ENCODE assay signal across 17 cellular contexts in genomic region chr5:119512277-119512676, GRCh38. TPM values are rescaled to one million over a fixed set of nuclear protein-coding genes. Genes with fewer than 3 reads are reported as not detected.
DNase-seq lines count a peak whose midpoint lies in the region; ATAC-seq, FAIRE-seq and TF ChIP-seq lines count a peak whose summit lies in the region.
"Had no signal": no experiment of that assay in that cellular context is flagged by ENCODE, and none has a peak within 500 bp of the region (broad histone marks: within the 10 kb centered on the region; RNA-seq: fewer than 3 reads in every experiment).

No MANE protein-coding gene starts in this region.

- POLR2A ChIA-PET in HepG2 (lab: Yijun Ruan, JAX) (no interaction called here), K562 (lab: Yijun Ruan, JAX) (no interaction called here)

- H3K4me2 ChIP-seq in HepG2 (ENCODE audit: low read depth, low read length): no peak overlapping the region
- no peak overlapping the region for H3K4me2 ChIP-seq in K562 (ENCODE audit: insufficient read depth, low read length)
- H3K4me2 ChIP-seq: A549, BLaER1 had no signal

- intact Hi-C loops in HepG2 (cut with micrococcal nuclease; ENCODE audit: unreplicated experiment) (no loop called here), right lobe of liver (cut with DNase I) (no loop called here), K562 (cut with micrococcal nuclease) (no loop called here), upper lobe of right lung (cut with DNase I) (no loop called here)

- H2AFZ ChIP-seq in HepG2 (ENCODE audit: low read length) (no peak overlapping the region), K562 (ENCODE audit: low read depth, low read length) (no peak overlapping the region)

- no peak for DNase-seq in HepG2 (ENCODE audit: low spot score)
- DNase-seq in right lobe of liver: no peak
- peak; percentile 10 for DNase-seq in SW480 (ENCODE audit: low spot score)
- no peak for DNase-seq in K562 (ENCODE audit: extremely low read depth in 1 of 4, low spot score in 3 of 4)
- DNase-seq in upper lobe of right lung: no peak
- DNase-seq in SKM-1 treated with dmso at 0.1 percent for 144 hours (lab: John Stamatoyannopoulos, UW; ENCODE audit: unreplicated experiment): no peak
- DNase-seq in OCI-M1 (lab: John Stamatoyannopoulos, UW): no peak
- DNase-seq: CD4-positive, alpha-beta memory T cell; DMS79 treated with DMSO at 0.1 percent for 48 hours; GOT3; H7 had no signal

- peaks cover 5 to 39% of the 10 kb centered on the region in 2 experiments for H3K36me3 ChIP-seq in HepG2 (replicated peaks in 1 of 2; ENCODE audit: control insufficient read depth in 1 of 2, insufficient read depth in 2 of 2, low read length in 2 of 2)
- peaks cover 11 to 71% (median 45%) of the 10 kb centered on the region in 4 donors for H3K36me3 ChIP-seq in right lobe of liver
- H3K36me3 ChIP-seq in K562 (ENCODE audit: control insufficient read depth, insufficient read depth, low read length): peaks cover 15% of the 10 kb centered on the region; the same call in 2 of the 3 replicates
- H3K36me3 ChIP-seq in upper lobe of right lung: peaks cover 74% of the 10 kb centered on the region

- FAIRE-seq in HepG2 (lab: Jason Lieb, UNC) (no peak), K562 (lab: Jason Lieb, UNC) (no peak)
- FAIRE-seq: A549, GM12891 had no signal

- CTCF ChIA-PET in HepG2 (lab: Yijun Ruan, JAX; ENCODE audit: low intra/inter-chr PET ratio, low total read pairs): no interaction called here
- CTCF ChIA-PET in K562 (lab: Yijun Ruan, JAX; ENCODE audit: low intra/inter-chr PET ratio): no interaction called here

- no peak overlapping the region for H3K27ac ChIP-seq in HepG2 (ENCODE audit: extremely low read length, insufficient read depth, low read length)
- no peak overlapping the region for H3K27ac ChIP-seq in right lobe of liver
- H3K27ac ChIP-seq in K562 (ENCODE audit: extremely low read depth, low read depth, low read length): no peak overlapping the region
- no peak overlapping the region for H3K27ac ChIP-seq in upper lobe of right lung
- H3K27ac ChIP-seq: 22Rv1, A549, BLaER1 had no signal

- TF ChIP-seq RAD21 in HepG2 (CRISPR knock-in tag; IDR thresholded peaks at IDR 0.05) (no peak), K562 (CRISPR knock-in tag; conservative IDR thresholded peaks at IDR 0.05 in 1 of 2, IDR thresholded peaks at IDR 0.05 in 1 of 2) (no peak)

- H3K79me2 ChIP-seq in HepG2 (ENCODE audit: insufficient read depth, low read length) (no peaks in the 10 kb centered on the region), K562 (ENCODE audit: control insufficient read depth, insufficient read depth, low read length) (no peaks in the 10 kb centered on the region)

- TSS peak; percentile 16 for BruUV-seq in HepG2 (replicated peaks; lab: Mats Ljungman, UMichigan)
- no TSS peak for BruUV-seq in K562 (replicated peaks; lab: Mats Ljungman, UMichigan)

- H4K20me1 ChIP-seq in HepG2 (ENCODE audit: insufficient read depth, low read length): no peaks in the 10 kb centered on the region
- H4K20me1 ChIP-seq in K562 (replicated peaks; ENCODE audit: control insufficient read depth, insufficient read depth, low read length): no peaks in the 10 kb centered on the region
- H4K20me1 ChIP-seq: BLaER1 had no signal

- H3K27me3 ChIP-seq in HepG2 (ENCODE audit: control insufficient read depth in 1 of 2, insufficient read depth in 2 of 2, low read length in 2 of 2) (no peaks in the 10 kb centered on the region), right lobe of liver (no peaks in the 10 kb centered on the region), K562 (ENCODE audit: control insufficient read depth in 2 of 2, insufficient read depth in 2 of 2, low read length in 2 of 2) (no peaks in the 10 kb centered on the region), upper lobe of right lung (no peaks in the 10 kb centered on the region)
- H3K27me3 ChIP-seq: BLaER1 had no signal

- H3K9ac ChIP-seq in HepG2 (ENCODE audit: insufficient read depth, low read depth, low read length) (no peak overlapping the region), K562 (ENCODE audit: insufficient read depth in 1 of 2, low read depth in 2 of 2, low read length in 2 of 2) (no peak overlapping the region)
- H3K9ac ChIP-seq: BLaER1 had no signal

- no peak for TF ChIP-seq CTCF in HepG2 (CRISPR knock-in tag; IDR thresholded peaks at IDR 0.05)
- TF ChIP-seq CTCF in right lobe of liver (IDR thresholded peaks at IDR 0.05): no peak
- no peak for TF ChIP-seq CTCF in K562 (IDR thresholded peaks at IDR 0.05 in 2 of 3, conservative IDR thresholded peaks at IDR 0.05 in 1 of 3; ENCODE audit: insufficient read depth in 2 of 3, low read depth in 1 of 3, low read length in 3 of 3)
- TF ChIP-seq CTCF in upper lobe of right lung (IDR thresholded peaks at IDR 0.05): no peak

- no peaks in the 10 kb centered on the region for H3K9me3 ChIP-seq in HepG2 (ENCODE audit: low read length)
- no peaks in the 10 kb centered on the region for H3K9me3 ChIP-seq in right lobe of liver
- H3K9me3 ChIP-seq in K562 (replicated peaks; ENCODE audit: control insufficient read depth, insufficient read depth, low read depth, low read length): no peaks in the 10 kb centered on the region
- H3K9me3 ChIP-seq in upper lobe of right lung: no peaks in the 10 kb centered on the region
- H3K9me3 ChIP-seq: A549 had no signal

- H3K4me1 ChIP-seq in HepG2 (ENCODE audit: insufficient read depth, low read length) (no peaks in the 10 kb centered on the region), right lobe of liver (no peaks in the 10 kb centered on the region), K562 (replicated peaks in 1 of 2; ENCODE audit: control insufficient read depth in 2 of 2, insufficient read depth in 2 of 2, low read length in 2 of 2) (no peaks in the 10 kb centered on the region), upper lobe of right lung (no peaks in the 10 kb centered on the region)
- H3K4me1 ChIP-seq: BLaER1 had no signal

- TF ChIP-seq POLR2A in HepG2 (IDR thresholded peaks at IDR 0.05; ENCODE audit: insufficient read depth in 1 of 2, low read depth in 2 of 2, low read length in 2 of 2): no peak
- TF ChIP-seq POLR2A in right lobe of liver (IDR thresholded peaks at IDR 0.05): no peak
- no peak for TF ChIP-seq POLR2A in K562 (conservative IDR thresholded peaks at IDR 0.05)

- H3K9me1 ChIP-seq in K562 (ENCODE audit: control insufficient read depth, insufficient read depth, low read length): no peaks in the 10 kb centered on the region

- in situ Hi-C loops in HepG2 (cut with HindIII; ENCODE audit: extremely low pct_ligation_motif_present, low pct_unique_long_range_greater_than_20kb): no loop called here
- in situ Hi-C loops in K562 (cut with MboI): no loop called here

- H3K4me3 ChIP-seq in HepG2 (replicated peaks in 1 of 3; ENCODE audit: insufficient read depth in 1 of 3, low read depth in 2 of 3, low read length in 3 of 3): no peak overlapping the region
- no peak overlapping the region for H3K4me3 ChIP-seq in right lobe of liver
- no peak overlapping the region for H3K4me3 ChIP-seq in K562
- H3K4me3 ChIP-seq in upper lobe of right lung: no peak overlapping the region
- H3K4me3 ChIP-seq: A549, BLaER1 had no signal

- ATAC-seq in HepG2 (no peak), right lobe of liver (no peak), K562 (no peak), upper lobe of right lung (no peak), GM19324 (IDR thresholded peaks at IDR 0.05; ENCODE audit: low FRiP score, unreplicated experiment) (no peak)
- ATAC-seq: A549, HCT116 had no signal

- TF ChIP-seq EP300 in HepG2 (IDR thresholded peaks at IDR 0.05; ENCODE audit: low read depth in 2 of 2, low read length in 2 of 2): no peak
- no peak for TF ChIP-seq EP300 in HepG2 (CRISPR knock-in tag; IDR thresholded peaks at IDR 0.05; ENCODE audit: borderline replicate concordance)
- TF ChIP-seq EP300 in K562 (IDR thresholded peaks at IDR 0.05; ENCODE audit: low read length): no peak

- 91% methylated on average over 1 of the region's 1 CpG for WGBS in HepG2 (ENCODE audit: low lambda C conversion rate)
- WGBS in right lobe of liver (ENCODE audit: insufficient coverage, low coverage, low lambda C conversion rate, missing lambda C conversion rate): 80% methylated on average over 1 of the region's 1 CpG
- 43% methylated on average over 1 of the region's 1 CpG for WGBS in K562 (ENCODE audit: insufficient coverage, low coverage, missing lambda C conversion rate)

RNA-seq across cellular contexts. Expression of gene HSD17B4, which starts 60.0 kb away (rescaled TPM):
- total RNA-seq in HepG2 (2016; rRNA removed; fragmentation: Illumina TruSeq; extraction: Trizol) (399 and 508 TPM in 2 replicates), right lobe of liver (100 to 1,000 TPM; 380 to 571 (median 473) TPM), K562 (2014; rRNA removed) (82.1 and 120 TPM in 2 replicates), K562 (2014; rRNA removed; fragmentation: Illumina TruSeq; extraction: Trizol) (108 and 110 TPM in 2 replicates), K562 (2015; rRNA removed; fragmentation: Illumina TruSeq; extraction: Trizol) (91.4 and 94.6 TPM in 2 replicates), K562 (2021) (109 and 114 TPM in 2 replicates), upper lobe of right lung (335 TPM)
- 60.7 and 79.3 TPM in 2 replicates for total RNA-seq in HepG2 (2016; cell fraction: cytosol; rRNA removed; fragmentation: Illumina TruSeq; extraction: Trizol; ENCODE audit: low read depth)
- total RNA-seq in HepG2 (2016; cell fraction: insoluble cytoplasmic fraction; rRNA removed; fragmentation: Illumina TruSeq; extraction: Trizol): 397 and 512 TPM in 2 replicates
- 102 and 119 TPM in 2 replicates for total RNA-seq in HepG2 (2016; cell fraction: membrane; rRNA removed; fragmentation: Illumina TruSeq; extraction: Trizol)
- total RNA-seq in HepG2 (2016; cell fraction: nucleus; rRNA removed; fragmentation: Illumina TruSeq; extraction: Trizol): 218 and 251 TPM in 2 replicates
- polyA plus RNA-seq in HepG2 (2011; rRNA removed) (163 and 178 TPM in 2 replicates), K562 (2011; rRNA removed) (157 and 187 TPM in 2 replicates), K562 (2014; fragmentation: Illumina TruSeq; extraction: Trizol) (95.4 and 119 TPM in 2 replicates), K562 (2014; fragmentation: Nextera tagmentation; extraction: Ambion mirVana) (10 to 100 TPM; 50.6 to 60.9 TPM), K562 (2014; rRNA removed) (72.5 and 76.2 TPM in 2 replicates)
- polyA plus RNA-seq in HepG2 (2011; cell fraction: cytosol; rRNA removed): 98.0 and 194 TPM in 2 replicates
- 119 and 175 TPM in 2 replicates for polyA plus RNA-seq in HepG2 (2011; cell fraction: nucleus; rRNA removed)
- 153 and 212 TPM in 2 replicates for polyA plus RNA-seq in HepG2 (2012)
- polyA plus RNA-seq in HepG2 (2016; cell fraction: cytosol; fragmentation: Illumina TruSeq; extraction: Trizol; ENCODE audit: low read depth): 35.4 and 40.3 TPM in 2 replicates
- 332 and 336 TPM in 2 replicates for polyA plus RNA-seq in HepG2 (2016; cell fraction: insoluble cytoplasmic fraction; fragmentation: Illumina TruSeq; extraction: Trizol; ENCODE audit: low read depth)
- 57.1 and 67.7 TPM in 2 replicates for polyA plus RNA-seq in HepG2 (2016; cell fraction: membrane; fragmentation: Illumina TruSeq; extraction: Trizol; ENCODE audit: low read depth)
- 221 and 269 TPM in 2 replicates for polyA plus RNA-seq in HepG2 (2016; cell fraction: nucleus; fragmentation: Illumina TruSeq; extraction: Trizol; ENCODE audit: insufficient read depth, low read depth)
- 271 and 288 TPM in 2 replicates for polyA minus RNA-seq in HepG2 (2011; rRNA and poly(A)+ RNA removed; ENCODE audit: low replicate concordance)
- 117 and 147 TPM in 2 replicates for polyA minus RNA-seq in HepG2 (2011; cell fraction: cytosol; rRNA and poly(A)+ RNA removed)
- 131 and 184 TPM in 2 replicates for polyA minus RNA-seq in HepG2 (2011; cell fraction: nucleus; rRNA and poly(A)+ RNA removed)
- total RNA-seq in K562 (2011; cell fraction: chromatin; rRNA removed; ENCODE audit: low replicate concordance): 60.9 and 67.5 TPM in 2 replicates
- total RNA-seq in K562 (2011; cell fraction: nucleolus; rRNA removed): 23.5 and 28.4 TPM in 2 replicates
- total RNA-seq in K562 (2011; cell fraction: nucleoplasm; rRNA removed): 32.8 and 46.1 TPM in 2 replicates
- polyA plus RNA-seq in K562 (2011; cell fraction: cytosol; rRNA removed): 64.0 and 120 TPM in 2 replicates
- polyA plus RNA-seq in K562 (2011; cell fraction: nucleus; rRNA removed): 85.1 and 121 TPM in 2 replicates
- 93.3 and 132 TPM in 2 replicates for polyA plus RNA-seq in K562 (2012)
- 200 and 211 TPM in 2 replicates for polyA minus RNA-seq in K562 (2011; rRNA and poly(A)+ RNA removed)
- polyA minus RNA-seq in K562 (2011; cell fraction: cytosol; rRNA and poly(A)+ RNA removed): 69.9 and 88.9 TPM in 2 replicates
- 47.1 and 79.5 TPM in 2 replicates for polyA minus RNA-seq in K562 (2011; cell fraction: nucleus; rRNA and poly(A)+ RNA removed)

Comparison
In these comparisons a context has a peak if more than half of its experiments do, and no peak if none do; other contexts are left out.
1. Of the 241 proteins assayed by ChIP-seq in both HepG2 and K562: peak only in HepG2: none; only in K562: CBX5 and FOSL1; in both: none; in neither: 239.